In genomic region chr17:40218740-40219072, GRCh38 we compare ENCODE assay signal across 8 cellular contexts. TPM values are rescaled to one million over a fixed set of nuclear protein-coding genes. Genes with fewer than 3 reads are reported as not detected.
DNase-seq lines count a peak whose midpoint lies in the region; ATAC-seq, FAIRE-seq and TF ChIP-seq lines count a peak whose summit lies in the region.

No MANE protein-coding gene starts in this region.

- POLR2A ChIA-PET in HepG2 (lab: Yijun Ruan, JAX), result interaction anchor here (0.7 to 2.5 kb wide), 25 partner anchors 9 to 1470 kb away, joined by 3 to 19 read pairs (median 4); partner anchors contain the start of genes CDC6, EIF1, MED24 and NR1D1

- FAIRE-seq in HepG2 (lab: Jason Lieb, UNC), result no peak

- no peaks in the 10 kb centered on the region for H3K9me3 ChIP-seq in HepG2 (ENCODE audit: low read length)

- peaks cover 31% of the 10 kb centered on the region for H3K79me2 ChIP-seq in HepG2 (ENCODE audit: insufficient read depth, low read length)

- intact Hi-C loops in HepG2 (cut with micrococcal nuclease; ENCODE audit: unreplicated experiment), result no loop called here

- TSS peak; percentile 98 for BruUV-seq in HepG2 (replicated peaks; lab: Mats Ljungman, UMichigan)

- TF ChIP-seq CTCF in HepG2 (CRISPR knock-in tag; IDR thresholded peaks at IDR 0.05), result no peak

- peak; percentile 33 for ATAC-seq in HG02763 (IDR thresholded peaks at IDR 0.05; ENCODE audit: unreplicated experiment)
- no peak for ATAC-seq in HepG2
- ATAC-seq in GM18511 (IDR thresholded peaks at IDR 0.05; ENCODE audit: unreplicated experiment), result no peak

- CTCF ChIA-PET in HepG2 (lab: Yijun Ruan, JAX; ENCODE audit: low intra/inter-chr PET ratio, low total read pairs), result no interaction called here

- H3K4me1 ChIP-seq in HepG2 (ENCODE audit: insufficient read depth, low read length), result peaks cover 23% of the 10 kb centered on the region

- TF ChIP-seq EP300 in HepG2 (IDR thresholded peaks at IDR 0.05; ENCODE audit: low read depth in 2 of 2, low read length in 2 of 2), result no peak
- no peak for TF ChIP-seq EP300 in HepG2 (CRISPR knock-in tag; IDR thresholded peaks at IDR 0.05; ENCODE audit: borderline replicate concordance)

- H3K9ac ChIP-seq in HepG2 (ENCODE audit: insufficient read depth, low read depth, low read length), result peak overlapping the region; percentile 67

- peak overlapping the region; percentile 83 for H3K4me2 ChIP-seq in HepG2 (ENCODE audit: low read depth, low read length)

- peak overlapping the region; percentile 90 for H3K27ac ChIP-seq in HepG2 (ENCODE audit: extremely low read length, insufficient read depth, low read length)

- no peak for TF ChIP-seq RAD21 in HepG2 (CRISPR knock-in tag; IDR thresholded peaks at IDR 0.05)

- WGBS in HepG2 (ENCODE audit: low lambda C conversion rate), result 61% methylated on average over 13 of the region's 13 CpGs

- no peaks in the 10 kb centered on the region for H3K36me3 ChIP-seq in HepG2 (replicated peaks in 1 of 2; ENCODE audit: control insufficient read depth in 1 of 2, insufficient read depth in 2 of 2, low read length in 2 of 2)

- H3K27me3 ChIP-seq in HepG2 (ENCODE audit: control insufficient read depth in 1 of 2, insufficient read depth in 2 of 2, low read length in 2 of 2), result no peaks in the 10 kb centered on the region; a peak in 1 of 5 replicates

- H2AFZ ChIP-seq in HepG2 (ENCODE audit: low read length), result peak overlapping the region; percentile 83

- H4K20me1 ChIP-seq in HepG2 (ENCODE audit: insufficient read depth, low read length), result no peaks in the 10 kb centered on the region

- DNase-seq in EH (ENCODE audit: low read depth) (peak; percentile 74), NCI-H2227 treated with DMSO at 0.1 percent for 48 hours (lab: John Stamatoyannopoulos, UW) (peak; percentile 94), dermis microvascular lymphatic vessel endothelial cell (ENCODE audit: low read depth in 2 of 2) (peak; percentile 38 to 54), HepG2 (ENCODE audit: low spot score) (peak; percentile 37)
- peak; percentile 60 to 79 for DNase-seq in activated CD4-positive, alpha-beta T cell treated with anti-CD3 and anti-CD28 coated beads, Interleukin-2, amount 50 U/mL, for 24 hours (ENCODE audit: low read depth in 1 of 2, low spot score in 1 of 2)
- DNase-seq in stimulated activated CD4-positive, alpha-beta T cell treated with anti-CD3 and anti-CD28 coated beads, Interleukin-2, amount 100 ng/mL, for 4 hours (ENCODE audit: low read depth), result peak; percentile 68

- peak overlapping the region; percentile 45 to 100 (median 87); a peak in 5 of 6 replicates for H3K4me3 ChIP-seq in HepG2 (replicated peaks in 1 of 3; ENCODE audit: insufficient read depth in 1 of 3, low read depth in 2 of 3, low read length in 3 of 3)

- in situ Hi-C loops in HepG2 (cut with HindIII; ENCODE audit: extremely low pct_ligation_motif_present, low pct_unique_long_range_greater_than_20kb), result no loop called here

- TF ChIP-seq POLR2A in HepG2 (IDR thresholded peaks at IDR 0.05; ENCODE audit: insufficient read depth in 1 of 2, low read depth in 2 of 2, low read length in 2 of 2), result no peak

TF ChIP-seq in HepG2, 621 proteins besides CTCF, POLR2A, EP300 and RAD21 (continues in another document):
- no peak for TF ChIP-seq ATF5 (CRISPR knock-in tag; IDR thresholded peaks at IDR 0.05; ENCODE audit: low read depth)
- TF ChIP-seq ZNF816 (CRISPR knock-in tag; IDR thresholded peaks at IDR 0.05; ENCODE audit: borderline replicate concordance), result peak; percentile 11; the same call in 1 of the 2 replicates
- no peak for TF ChIP-seq FLYWCH1 (CRISPR knock-in tag; IDR thresholded peaks at IDR 0.05)
- no peak for TF ChIP-seq ZNF18 (CRISPR knock-in tag; IDR thresholded peaks at IDR 0.05; ENCODE audit: insufficient replicate concordance)
- TF ChIP-seq GZF1 (CRISPR knock-in tag; IDR thresholded peaks at IDR 0.05), result no peak
- TF ChIP-seq CBX2 (IDR thresholded peaks at IDR 0.05; ENCODE audit: low read depth, low read length), result no peak
- TF ChIP-seq CBX2 (CRISPR knock-in tag; IDR thresholded peaks at IDR 0.05; ENCODE audit: low read depth), result no peak
- no peak for TF ChIP-seq ELF1 (CRISPR knock-in tag; IDR thresholded peaks at IDR 0.05)
- TF ChIP-seq ZMAT3 (CRISPR knock-in tag; conservative IDR thresholded peaks at IDR 0.05), result peak; percentile 75; the same call in 1 of the 2 replicates

RNA-seq across cellular contexts. Expression of gene WIPF2, which starts 0.4 kb away (rescaled TPM):
- 4.7 and 7.5 TPM in 2 replicates for total RNA-seq in dermis microvascular lymphatic vessel endothelial cell
- total RNA-seq in HepG2 (2016; rRNA removed; fragmentation: Illumina TruSeq; extraction: Trizol), result 10.8 and 11.8 TPM in 2 replicates
- total RNA-seq in HepG2 (2016; cell fraction: cytosol; rRNA removed; fragmentation: Illumina TruSeq; extraction: Trizol; ENCODE audit: low read depth), result 1.2 and 1.4 TPM in 2 replicates
- total RNA-seq in HepG2 (2016; cell fraction: insoluble cytoplasmic fraction; rRNA removed; fragmentation: Illumina TruSeq; extraction: Trizol), result 11.1 and 11.4 TPM in 2 replicates
- 7.1 and 7.4 TPM in 2 replicates for total RNA-seq in HepG2 (2016; cell fraction: membrane; rRNA removed; fragmentation: Illumina TruSeq; extraction: Trizol)
- total RNA-seq in HepG2 (2016; cell fraction: nucleus; rRNA removed; fragmentation: Illumina TruSeq; extraction: Trizol), result 8.5 and 10.1 TPM in 2 replicates
- 7.2 and 8.3 TPM in 2 replicates for polyA plus RNA-seq in HepG2 (2011; rRNA removed)
- 3.3 and 3.9 TPM in 2 replicates for polyA plus RNA-seq in HepG2 (2011; cell fraction: cytosol; rRNA removed)
- 6.3 and 6.8 TPM in 2 replicates for polyA plus RNA-seq in HepG2 (2011; cell fraction: nucleus; rRNA removed)
- polyA plus RNA-seq in HepG2 (2012), result 16.2 and 16.9 TPM in 2 replicates
- 1.7 and 1.9 TPM in 2 replicates for polyA plus RNA-seq in HepG2 (2016; cell fraction: cytosol; fragmentation: Illumina TruSeq; extraction: Trizol; ENCODE audit: low read depth)
- polyA plus RNA-seq in HepG2 (2016; cell fraction: insoluble cytoplasmic fraction; fragmentation: Illumina TruSeq; extraction: Trizol; ENCODE audit: low read depth), result 14.6 and 18.9 TPM in 2 replicates
- 4.5 and 5.5 TPM in 2 replicates for polyA plus RNA-seq in HepG2 (2016; cell fraction: membrane; fragmentation: Illumina TruSeq; extraction: Trizol; ENCODE audit: low read depth)
- polyA plus RNA-seq in HepG2 (2016; cell fraction: nucleus; fragmentation: Illumina TruSeq; extraction: Trizol; ENCODE audit: insufficient read depth, low read depth), result 17.7 and 23.9 TPM in 2 replicates
- polyA minus RNA-seq in HepG2 (2011; rRNA and poly(A)+ RNA removed; ENCODE audit: low replicate concordance), result 10.7 and 12.1 TPM in 2 replicates
- polyA minus RNA-seq in HepG2 (2011; cell fraction: cytosol; rRNA and poly(A)+ RNA removed), result 8.1 and 9.5 TPM in 2 replicates
- 7.2 and 8.5 TPM in 2 replicates for polyA minus RNA-seq in HepG2 (2011; cell fraction: nucleus; rRNA and poly(A)+ RNA removed)

RNA-seq across cellular contexts. Expression of gene RAPGEFL1, which starts 41.4 kb away (rescaled TPM):
- 0.39 and 0.89 TPM in 2 replicates for total RNA-seq in dermis microvascular lymphatic vessel endothelial cell
- 1.1 and 4.5 TPM in 2 replicates for total RNA-seq in HepG2 (2016; rRNA removed; fragmentation: Illumina TruSeq; extraction: Trizol)
- total RNA-seq in HepG2 (2016; cell fraction: cytosol; rRNA removed; fragmentation: Illumina TruSeq; extraction: Trizol; ENCODE audit: low read depth), result 1.5 and 1.9 TPM in 2 replicates
- 1.3 and 2.7 TPM in 2 replicates for total RNA-seq in HepG2 (2016; cell fraction: insoluble cytoplasmic fraction; rRNA removed; fragmentation: Illumina TruSeq; extraction: Trizol)
- total RNA-seq in HepG2 (2016; cell fraction: membrane; rRNA removed; fragmentation: Illumina TruSeq; extraction: Trizol), result 1.7 TPM in 2 replicates
- 4.2 and 4.8 TPM in 2 replicates for total RNA-seq in HepG2 (2016; cell fraction: nucleus; rRNA removed; fragmentation: Illumina TruSeq; extraction: Trizol)
- 7.3 and 7.8 TPM in 2 replicates for polyA plus RNA-seq in HepG2 (2011; rRNA removed)
- polyA plus RNA-seq in HepG2 (2011; cell fraction: cytosol; rRNA removed), result 1.8 and 1.9 TPM in 2 replicates
- polyA plus RNA-seq in HepG2 (2011; cell fraction: nucleus; rRNA removed), result 53.9 and 60.7 TPM in 2 replicates
- 6.4 and 8.2 TPM in 2 replicates for polyA plus RNA-seq in HepG2 (2012)
- 0.27 and 0.35 TPM in 2 replicates for polyA plus RNA-seq in HepG2 (2016; cell fraction: cytosol; fragmentation: Illumina TruSeq; extraction: Trizol; ENCODE audit: low read depth)
- 1.6 and 2.4 TPM in 2 replicates for polyA plus RNA-seq in HepG2 (2016; cell fraction: insoluble cytoplasmic fraction; fragmentation: Illumina TruSeq; extraction: Trizol; ENCODE audit: low read depth)
- polyA plus RNA-seq in HepG2 (2016; cell fraction: membrane; fragmentation: Illumina TruSeq; extraction: Trizol; ENCODE audit: low read depth), result 0.85 and 0.91 TPM in 2 replicates
- 23.6 and 26.4 TPM in 2 replicates for polyA plus RNA-seq in HepG2 (2016; cell fraction: nucleus; fragmentation: Illumina TruSeq; extraction: Trizol; ENCODE audit: insufficient read depth, low read depth)
- polyA minus RNA-seq in HepG2 (2011; rRNA and poly(A)+ RNA removed; ENCODE audit: low replicate concordance), result 4.9 and 19.9 TPM in 2 replicates
- polyA minus RNA-seq in HepG2 (2011; cell fraction: cytosol; rRNA and poly(A)+ RNA removed), result 0.53 and 1.3 TPM in 2 replicates
- 10.6 and 13.8 TPM in 2 replicates for polyA minus RNA-seq in HepG2 (2011; cell fraction: nucleus; rRNA and poly(A)+ RNA removed)

Comparison
In these comparisons a context has a peak if more than half of its experiments do, and no peak if none do; other contexts are left out.
1. DNase-seq: peak in every context shown above with its lines; median percentile 94 in NCI-H2227 treated with DMSO at 0.1 percent for 48 hours; 74 in EH; 70 in activated CD4-positive, alpha-beta T cell treated with anti-CD3 and anti-CD28 coated beads, Interleukin-2, amount 50 U/mL, for 24 hours; 68 in stimulated activated CD4-positive, alpha-beta T cell treated with anti-CD3 and anti-CD28 coated beads, Interleukin-2, amount 100 ng/mL, for 4 hours; 46 in dermis microvascular lymphatic vessel endothelial cell; 37 in HepG2.